Comparison of ENCODE assay signal across 26 cellular contexts in the genomic region with DNA sequence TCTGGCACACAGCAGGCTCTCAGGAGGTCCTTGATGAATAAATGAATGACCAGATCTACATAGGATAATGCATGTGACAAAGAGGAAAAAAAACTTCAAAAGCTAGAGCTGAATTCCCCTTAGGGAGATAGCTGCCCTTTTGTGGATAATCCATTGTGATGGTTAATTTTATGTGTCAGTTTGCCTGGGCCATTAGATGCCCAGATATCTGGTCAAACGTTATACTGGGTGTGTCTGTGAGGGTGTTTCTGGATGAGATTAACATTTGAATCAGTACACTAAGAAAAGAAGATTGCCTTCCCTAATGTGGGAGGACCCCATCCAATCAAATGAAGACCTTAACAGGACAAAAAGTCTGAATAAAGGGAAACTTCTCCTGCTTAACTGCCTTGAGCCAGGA.
"Had no signal": no experiment of that assay in that cellular context is flagged by ENCODE, and none has a peak within 500 bp of the region (broad histone marks: within the 10 kb centered on the region; RNA-seq: fewer than 3 reads in every experiment).

No MANE protein-coding gene starts in this region.

- H3K4me3 ChIP-seq: neural progenitor cell, ovary, pancreas, prostate gland, psoas muscle, right atrium auricular region, right lobe of liver, sigmoid colon, skin epidermis, smooth muscle cell, spleen had no signal

- DNase-seq: naive thymus-derived CD8-positive, alpha-beta T cell; natural killer cell; nephron progenitor cell; nucleus accumbens; occipital lobe; ovary; pancreas; posterior cingulate gyrus; psoas muscle; retina; right cardiac atrium; right lobe of liver; sigmoid colon; small intestine; spleen; stimulated activated CD4-positive, alpha-beta T cell treated with anti-CD3 and anti-CD28 coated beads, Interleukin-12 subunit alpha, Interleukin-12 subunit beta, amount 100 ng/mL, for 4 hours; stimulated activated CD4-positive, alpha-beta T cell treated with anti-CD3 and anti-CD28 coated beads, Interleukin-15, amount 100 ng/mL, for 24 hours; stimulated activated CD4-positive, alpha-beta T cell treated with anti-CD3 and anti-CD28 coated beads, Interleukin-1b, Interleukin-23, amount 100 ng/mL, for 48 hours; stimulated activated CD4-positive, alpha-beta T cell treated with anti-CD3 and anti-CD28 coated beads, Interleukin-2, amount 100 ng/mL, for 24 hours had no signal

- H3K27me3 ChIP-seq: neural progenitor cell, neutrophil, ovary, pancreas, right atrium auricular region, right lobe of liver, sigmoid colon, spleen had no signal

- FAIRE-seq: pancreas, small intestine had no signal

- H3K9me3 ChIP-seq: neutrophil, ovary, pancreas, prostate gland, psoas muscle, right lobe of liver had no signal

- H3K36me3 ChIP-seq: neural progenitor cell, neutrophil, ovary, pancreas, prostate gland, right atrium auricular region, right lobe of liver, sigmoid colon, spleen had no signal

- H3K4me1 ChIP-seq: neural progenitor cell, pancreas, parathyroid adenoma, prostate gland, psoas muscle, sigmoid colon, spleen had no signal

- H3K27ac ChIP-seq: neural progenitor cell, neutrophil, ovary, pancreas, parathyroid adenoma, prostate gland, psoas muscle, right atrium auricular region, right lobe of liver, sigmoid colon, skin epidermis, spleen had no signal

- H3K9ac ChIP-seq: neural progenitor cell, parathyroid adenoma had no signal

- H3K4me2 ChIP-seq: neural progenitor cell, smooth muscle cell had no signal

- H2AFZ ChIP-seq: neural progenitor cell, parathyroid adenoma had no signal

- H3K79me2 ChIP-seq: parathyroid adenoma had no signal
